In the genomic region with DNA sequence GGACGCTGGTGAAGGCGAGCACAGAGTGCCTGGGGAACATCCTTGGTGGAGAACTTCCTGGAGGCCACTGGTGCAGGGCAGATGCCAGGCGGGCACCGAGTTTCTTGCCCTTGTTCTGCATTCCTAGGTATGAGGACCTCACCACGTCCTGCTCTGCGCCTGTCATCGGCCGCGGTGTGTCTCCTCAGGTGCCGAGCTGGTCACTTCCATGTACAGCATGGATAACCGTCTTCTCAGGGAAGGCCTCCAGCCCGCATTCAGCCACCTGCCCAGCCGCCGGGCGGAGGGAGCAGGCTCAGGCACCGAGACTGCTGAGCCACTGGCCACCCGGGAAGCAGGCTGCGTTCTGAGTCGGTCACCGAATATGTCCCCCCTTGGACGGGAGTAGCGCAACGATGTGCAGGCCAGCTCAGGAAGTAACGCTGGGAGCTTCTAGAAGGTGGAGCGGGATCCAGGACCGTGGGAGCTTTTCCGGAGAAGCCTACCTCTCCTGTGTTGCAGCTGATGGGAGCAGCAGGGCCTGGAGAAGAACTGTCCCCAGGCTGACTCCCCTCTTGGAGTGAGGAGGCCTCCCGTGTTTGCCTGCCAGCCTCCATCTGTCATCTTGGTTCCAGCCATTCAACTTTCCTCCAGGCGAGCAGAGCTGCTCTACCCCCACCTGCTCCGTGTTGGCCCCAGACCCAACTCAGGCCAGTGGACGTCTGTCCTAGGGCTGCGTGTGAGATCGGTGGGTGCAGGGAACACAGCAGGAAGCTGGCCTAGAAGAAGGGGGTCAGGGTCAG, we compare ENCODE assay signal across 11 cellular contexts. TPM values are rescaled to one million over a fixed set of nuclear protein-coding genes. Genes with fewer than 3 reads are reported as not detected.
DNase-seq lines count a peak whose midpoint lies in the region; ATAC-seq and TF ChIP-seq lines count a peak whose summit lies in the region.
"Had no signal": no experiment of that assay in that cellular context is flagged by ENCODE, and none has a peak within 500 bp of the region (broad histone marks: within the 10 kb centered on the region; RNA-seq: fewer than 3 reads in every experiment).

No MANE protein-coding gene starts in this region.

- H3K9me3 Mint-ChIP-seq in CD4-positive, alpha-beta T cell: no peaks in the 10 kb centered on the region
- H3K9me3 Mint-ChIP-seq in activated naive CD8-positive, alpha-beta T cell treated with anti-CD3 and anti-CD28 coated beads, Interleukin-2, amount 10 ng/mL, durations not matched to agents 7 days and 5 days: no peaks in the 10 kb centered on the region
- no peaks in the 10 kb centered on the region for H3K9me3 Mint-ChIP-seq in naive B cell
- no peaks in the 10 kb centered on the region for H3K9me3 Mint-ChIP-seq in activated CD8-positive, alpha-beta T cell treated with anti-CD3 and anti-CD28 coated beads for 36 hours

- CTCF ChIA-PET in CD4-positive, alpha-beta T cell (lab: Charles Lee): interaction anchor here (0.7 to 1.6 kb wide), 4 partner anchors 9 to 69 kb away, joined by 3 to 7 read pairs (median 3); no protein-coding TSS in a partner anchor
- CTCF ChIA-PET in activated CD8-positive, alpha-beta T cell treated with anti-CD3 and anti-CD28 coated beads for 36 hours (lab: Charles Lee): interaction anchor here (1.9 to 3.4 kb wide), 3 partner anchors 9 to 70 kb away, joined by 4 to 16 read pairs (median 10); no protein-coding TSS in a partner anchor

- intact Hi-C loops in CD4-positive, alpha-beta T cell (cut with DNase I, micrococcal nuclease): loop anchor here in 1 of 2 experiments (5.0 kb wide), 1 partner anchor 209 kb away; no protein-coding TSS in a partner anchor
- intact Hi-C loops in activated CD8-positive, alpha-beta T cell treated with anti-CD3 and anti-CD28 coated beads for 36 hours (cut with micrococcal nuclease): no loop called here

- TF ChIP-seq CTCF in CD4-positive, alpha-beta T cell (IDR thresholded peaks at IDR 0.05): no peak
- TF ChIP-seq CTCF in activated CD8-positive, alpha-beta T cell treated with anti-CD3 and anti-CD28 coated beads for 36 hours (IDR thresholded peaks at IDR 0.05): no peak

- peaks cover 14% of the 10 kb centered on the region for H3K27me3 Mint-ChIP-seq in CD4-positive, alpha-beta T cell
- H3K27me3 Mint-ChIP-seq in activated naive CD8-positive, alpha-beta T cell treated with anti-CD3 and anti-CD28 coated beads, Interleukin-2, amount 10 ng/mL, durations not matched to agents 7 days and 5 days: peaks cover 31% of the 10 kb centered on the region
- peaks cover 28 to 76% (median 36%) of the 10 kb centered on the region in 3 donors for H3K27me3 Mint-ChIP-seq in naive B cell
- H3K27me3 Mint-ChIP-seq in activated CD8-positive, alpha-beta T cell treated with anti-CD3 and anti-CD28 coated beads for 36 hours: peaks cover 14% of the 10 kb centered on the region

- H3K27ac ChIP-seq in CD4-positive, alpha-beta T cell (ENCODE audit: low read depth, low read length): no peak overlapping the region

- H3K27me3 ChIP-seq in CD4-positive, alpha-beta T cell (ENCODE audit: control insufficient read depth, insufficient read depth, low read length): peaks cover 6% of the 10 kb centered on the region

- POLR2A ChIA-PET in CD4-positive, alpha-beta T cell (lab: Charles Lee): interaction anchor here (0.8 to 1.3 kb wide), 2 partner anchors 13 to 206 kb away, joined by 3 to 4 read pairs; partner anchors contain the start of genes NDUFAF8 and TEPSIN
- POLR2A ChIA-PET in activated naive CD8-positive, alpha-beta T cell treated with anti-CD3 and anti-CD28 coated beads, Interleukin-2, amount 10 ng/mL, durations not matched to agents 7 days and 5 days (lab: Charles Lee): interaction anchor here (2.0 kb wide), 1 partner anchor 15 kb away, joined by 9 read pairs; no protein-coding TSS in a partner anchor
- POLR2A ChIA-PET in activated CD8-positive, alpha-beta T cell treated with anti-CD3 and anti-CD28 coated beads for 36 hours (lab: Charles Lee): interaction anchor here (0.5 to 1.4 kb wide), 2 partner anchors 46 to 65 kb away, joined by 3 read pairs; no protein-coding TSS in a partner anchor

- ATAC-seq in CD4-positive, alpha-beta T cell (ENCODE audit: poor library complexity): no peak
- no peak for ATAC-seq in activated naive CD8-positive, alpha-beta T cell treated with anti-CD3 and anti-CD28 coated beads, Interleukin-2, amount 10 ng/mL, durations not matched to agents 7 days and 5 days (ENCODE audit: low read depth)
- ATAC-seq in naive B cell (ENCODE audit: low read depth in 2 of 2): no peak
- no peak for ATAC-seq in activated CD8-positive, alpha-beta T cell treated with anti-CD3 and anti-CD28 coated beads for 36 hours

- H3K36me3 Mint-ChIP-seq in CD4-positive, alpha-beta T cell (ENCODE audit: low read depth): peaks cover 4% of the 10 kb centered on the region
- no peaks in the 10 kb centered on the region for H3K36me3 Mint-ChIP-seq in activated naive CD8-positive, alpha-beta T cell treated with anti-CD3 and anti-CD28 coated beads, Interleukin-2, amount 10 ng/mL, durations not matched to agents 7 days and 5 days
- no peaks in the 10 kb centered on the region for H3K36me3 Mint-ChIP-seq in naive B cell
- H3K36me3 Mint-ChIP-seq in activated CD8-positive, alpha-beta T cell treated with anti-CD3 and anti-CD28 coated beads for 36 hours (ENCODE audit: low read depth): no peaks in the 10 kb centered on the region

- H3K4me1 Mint-ChIP-seq in CD4-positive, alpha-beta T cell (ENCODE audit: low read depth): peaks cover 28% of the 10 kb centered on the region
- no peaks in the 10 kb centered on the region for H3K4me1 Mint-ChIP-seq in activated naive CD8-positive, alpha-beta T cell treated with anti-CD3 and anti-CD28 coated beads, Interleukin-2, amount 10 ng/mL, durations not matched to agents 7 days and 5 days
- peaks cover 14 to 20% (median 15%) of the 10 kb centered on the region in 3 donors for H3K4me1 Mint-ChIP-seq in naive B cell
- peaks cover 16% of the 10 kb centered on the region for H3K4me1 Mint-ChIP-seq in activated CD8-positive, alpha-beta T cell treated with anti-CD3 and anti-CD28 coated beads for 36 hours (ENCODE audit: low read depth)

- DNase-seq in DMS 273 (lab: John Stamatoyannopoulos, UW; ENCODE audit: unreplicated experiment) (peak; percentile 65), DMS 273 treated with DMSO at 0.1 percent for 48 hours (lab: John Stamatoyannopoulos, UW) (no peak), naive B cell (no peak), NCI-H1048 (lab: John Stamatoyannopoulos, UW) (no peak), iPS-NIHi7 (ENCODE audit: extremely low spot score) (no peak)
- no peak for DNase-seq in CD4-positive, alpha-beta T cell
- no peak for DNase-seq in activated naive CD8-positive, alpha-beta T cell treated with anti-CD3 and anti-CD28 coated beads, Interleukin-2, amount 10 ng/mL, durations not matched to agents 7 days and 5 days
- no peak for DNase-seq in activated CD8-positive, alpha-beta T cell treated with anti-CD3 and anti-CD28 coated beads for 36 hours
- DNase-seq: 8988T, NCI-H526 treated with DMSO at 0.1 percent for 48 hours, T1000 had no signal

- H3K9me3 ChIP-seq in CD4-positive, alpha-beta T cell (ENCODE audit: control insufficient read depth, low read length): no peaks in the 10 kb centered on the region

- peak overlapping the region; percentile 88 for H3K4me3 Mint-ChIP-seq in CD4-positive, alpha-beta T cell
- H3K4me3 Mint-ChIP-seq in activated naive CD8-positive, alpha-beta T cell treated with anti-CD3 and anti-CD28 coated beads, Interleukin-2, amount 10 ng/mL, durations not matched to agents 7 days and 5 days: peak overlapping the region; percentile 7
- peak overlapping the region in 7 of 8 donors; percentile 56 to 92 (median 84) for H3K4me3 Mint-ChIP-seq in naive B cell
- no peak overlapping the region for H3K4me3 Mint-ChIP-seq in activated CD8-positive, alpha-beta T cell treated with anti-CD3 and anti-CD28 coated beads for 36 hours

- no peak overlapping the region for H3K27ac Mint-ChIP-seq in CD4-positive, alpha-beta T cell
- no peak overlapping the region for H3K27ac Mint-ChIP-seq in activated naive CD8-positive, alpha-beta T cell treated with anti-CD3 and anti-CD28 coated beads, Interleukin-2, amount 10 ng/mL, durations not matched to agents 7 days and 5 days
- H3K27ac Mint-ChIP-seq in naive B cell: peak overlapping the region in 1 of 6 donors; percentile 14
- no peak overlapping the region for H3K27ac Mint-ChIP-seq in activated CD8-positive, alpha-beta T cell treated with anti-CD3 and anti-CD28 coated beads for 36 hours

RNA-seq across cellular contexts. Expression of gene BAIAP2, which starts 2.1 kb away (rescaled TPM):
- 1 to 10 TPM; 4.2 to 4.9 TPM for total RNA-seq in CD4-positive, alpha-beta T cell
- total RNA-seq in activated naive CD8-positive, alpha-beta T cell treated with anti-CD3 and anti-CD28 coated beads, Interleukin-2, amount 10 ng/mL, durations not matched to agents 7 days and 5 days: 1 to 10 TPM; 7.4 to 7.5 TPM
- 1 to 10 TPM in 3 of 6 donors, under 1 TPM in 3; 0.19 to 6.1 (median 0.79) TPM for polyA plus RNA-seq in naive B cell (ENCODE audit: low read depth in 6 of 6)
- 1 to 10 TPM; 5.9 to 6.3 TPM for total RNA-seq in activated CD8-positive, alpha-beta T cell treated with anti-CD3 and anti-CD28 coated beads for 36 hours

RNA-seq across cellular contexts. Expression of gene CHMP6, which starts 41.2 kb away (rescaled TPM):
- total RNA-seq in CD4-positive, alpha-beta T cell: 10 to 100 TPM; 11.5 to 13.3 TPM
- total RNA-seq in activated naive CD8-positive, alpha-beta T cell treated with anti-CD3 and anti-CD28 coated beads, Interleukin-2, amount 10 ng/mL, durations not matched to agents 7 days and 5 days: 10 to 100 TPM; 32.5 to 33.0 TPM
- 10 to 100 TPM; 38.8 to 51.8 (median 43.5) TPM for polyA plus RNA-seq in naive B cell (ENCODE audit: low read depth in 6 of 6)
- total RNA-seq in activated CD8-positive, alpha-beta T cell treated with anti-CD3 and anti-CD28 coated beads for 36 hours: 10 to 100 TPM; 13.9 to 16.7 TPM
